Comparison of ENCODE assay signal across 27 cellular contexts in the genomic region with DNA sequence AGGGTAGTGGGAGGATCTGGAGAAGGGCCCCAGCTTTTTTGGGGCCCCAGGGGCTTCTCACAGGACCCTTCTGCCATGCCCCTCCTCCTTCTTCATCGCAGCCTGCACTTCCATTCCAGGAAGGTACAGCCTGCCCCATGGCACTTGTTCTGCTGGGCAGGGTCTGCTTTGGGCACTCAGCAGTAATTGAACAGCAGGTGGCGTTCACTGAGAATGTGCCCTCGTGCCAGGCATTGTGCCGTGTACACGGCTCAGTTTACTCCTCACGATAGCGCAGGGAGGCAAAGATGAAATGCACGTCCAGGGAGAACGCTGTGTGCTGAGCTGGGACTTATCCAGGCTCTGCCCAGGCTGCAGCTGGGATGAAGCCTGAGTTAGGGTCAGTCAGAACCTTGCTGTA. TPM values are rescaled to one million over a fixed set of nuclear protein-coding genes. Genes with fewer than 3 reads are reported as not detected.
DNase-seq lines count a peak whose midpoint lies in the region; ATAC-seq and TF ChIP-seq lines count a peak whose summit lies in the region.
"Had no signal": no experiment of that assay in that cellular context is flagged by ENCODE, and none has a peak within 500 bp of the region (broad histone marks: within the 10 kb centered on the region; RNA-seq: fewer than 3 reads in every experiment).

No MANE protein-coding gene starts in this region.

- whole genome bisulfite sequencing in adrenal gland, 4 donors = 87 to 92% (median 88%) methylated on average over 9 of the region's 9 CpGs

- intact Hi-C loops in Panc1 (cut with micrococcal nuclease; ENCODE audit: unreplicated experiment) = no loop called here
- intact Hi-C loops in adrenal gland (cut with DNase I) = no loop called here

- no peak overlapping the region for H3K4me3 Mint-ChIP-seq in stimulated activated memory B cell treated with anti-CD40 and anti-IgM and Interleukin-4, amounts not matched to agents 10 μg/mL and 1 μg/mL and 100 μg/mL, for 72 hours
- H3K4me3 Mint-ChIP-seq: activated CD4-positive, alpha-beta T cell treated with anti-CD3 and anti-CD28 coated beads for 36 hours; activated CD8-positive, alpha-beta memory T cell treated with anti-CD3 and anti-CD28 coated beads, Interleukin-2, amount 10 ng/mL, durations not matched to agents 7 days and 5 days; activated naive CD8-positive, alpha-beta T cell; activated T-helper 1 cell treated with anti-CD3 and anti-CD28 coated beads, Interleukin-12 subunit alpha, Interleukin-12 subunit beta, Interleukin-2, Interleukin-4 antibody, amounts not matched to agents 30 ng/mL and 10 ng/mL and 1 ng/mL, durations not matched to agents 14 hours and 24 hours and 36 hours; immature natural killer cell; naive thymus-derived CD4-positive, alpha-beta T cell; stimulated activated naive CD8-positive, alpha-beta T cell treated with anti-CD3 and anti-CD28 coated beads, Interleukin-15, amount 100 ng/mL, for 72 hours had no signal

- TF ChIP-seq POLR2A in adrenal gland (IDR thresholded peaks at IDR 0.05) = no peak

- peaks cover 2% of the 10 kb centered on the region for H3K9me3 Mint-ChIP-seq in stimulated activated memory B cell treated with anti-CD40 and anti-IgM and Interleukin-4, amounts not matched to agents 10 μg/mL and 1 μg/mL and 100 μg/mL, for 72 hours
- H3K9me3 Mint-ChIP-seq: activated T-helper 1 cell treated with anti-CD3 and anti-CD28 coated beads, Interleukin-12 subunit alpha, Interleukin-12 subunit beta, Interleukin-2, Interleukin-4 antibody, amounts not matched to agents 30 ng/mL and 10 ng/mL and 1 ng/mL, durations not matched to agents 14 hours and 24 hours and 36 hours; immature natural killer cell; stimulated activated naive CD8-positive, alpha-beta T cell treated with anti-CD3 and anti-CD28 coated beads, Interleukin-15, amount 100 ng/mL, for 72 hours had no signal

- H3K27ac ChIP-seq in Karpas-422 (ENCODE audit: low read length) (no peak overlapping the region), Panc1 (ENCODE audit: low read length) (no peak overlapping the region), adrenal gland (no peak overlapping the region)
- H3K27ac ChIP-seq: left lung, tibial artery had no signal

- H3K36me3 ChIP-seq in Karpas-422 (ENCODE audit: insufficient read depth, low read length) = no peaks in the 10 kb centered on the region
- no peaks in the 10 kb centered on the region for H3K36me3 ChIP-seq in Panc1 (ENCODE audit: control insufficient read depth, insufficient read depth, low read length)
- no peaks in the 10 kb centered on the region for H3K36me3 ChIP-seq in adrenal gland (replicated peaks in 1 of 2)
- H3K36me3 ChIP-seq: left lung, tibial artery had no signal

- ATAC-seq in Panc1 (peak; percentile 70; the same call in 1 of the 2 replicates), GM21390 (IDR thresholded peaks at IDR 0.05; ENCODE audit: unreplicated experiment) (no peak), GM18909 (IDR thresholded peaks at IDR 0.05; ENCODE audit: poor library complexity, unreplicated experiment) (no peak)
- ATAC-seq in stimulated activated memory B cell treated with anti-CD40 and anti-IgM and Interleukin-4, amounts not matched to agents 10 μg/mL and 1 μg/mL and 100 μg/mL, for 72 hours = peak; percentile 13
- ATAC-seq: activated CD4-positive, alpha-beta T cell treated with anti-CD3 and anti-CD28 coated beads for 36 hours; activated CD8-positive, alpha-beta memory T cell treated with anti-CD3 and anti-CD28 coated beads, Interleukin-2, amount 10 ng/mL, durations not matched to agents 7 days and 5 days; left lung; naive thymus-derived CD4-positive, alpha-beta T cell; stimulated activated naive CD8-positive, alpha-beta T cell treated with anti-CD3 and anti-CD28 coated beads, Interleukin-15, amount 100 ng/mL, for 72 hours had no signal

- in situ Hi-C loops in Panc1 (cut with HindIII; ENCODE audit: low pct_unique_long_range_greater_than_20kb, low sequenced_read_pairs) = no loop called here

- no peaks in the 10 kb centered on the region for H3K4me1 Mint-ChIP-seq in stimulated activated memory B cell treated with anti-CD40 and anti-IgM and Interleukin-4, amounts not matched to agents 10 μg/mL and 1 μg/mL and 100 μg/mL, for 72 hours
- H3K4me1 Mint-ChIP-seq: activated CD4-positive, alpha-beta T cell treated with anti-CD3 and anti-CD28 coated beads for 36 hours; immature natural killer cell; naive thymus-derived CD4-positive, alpha-beta T cell; stimulated activated naive CD8-positive, alpha-beta T cell treated with anti-CD3 and anti-CD28 coated beads, Interleukin-15, amount 100 ng/mL, for 72 hours had no signal

- CTCF ChIA-PET in Panc1 (lab: Charles Lee) = no interaction called here

- DNase-seq in NCI-H510A treated with DMSO at 0.1 percent for 48 hours (lab: John Stamatoyannopoulos, UW) = peak; percentile 4
- DNase-seq in NCI-H510A (lab: John Stamatoyannopoulos, UW) = no peak
- DNase-seq in Karpas-422 = peak; percentile 45
- no peak for DNase-seq in Panc1 (ENCODE audit: low read depth, low spot score)
- no peak for DNase-seq in adrenal gland
- DNase-seq: activated CD4-positive, alpha-beta T cell treated with anti-CD3 and anti-CD28 coated beads for 36 hours; activated CD8-positive, alpha-beta memory T cell treated with anti-CD3 and anti-CD28 coated beads, Interleukin-2, amount 10 ng/mL, durations not matched to agents 7 days and 5 days; cerebellar nuclear complex; DMS79; effector CD4-positive, alpha-beta T cell; foreskin melanocyte; immature natural killer cell; left lung; naive thymus-derived CD4-positive, alpha-beta T cell; NCI-H1417; NCI-H2081 treated with DMSO at 0.1 percent for 48 hours; stimulated activated naive CD8-positive, alpha-beta T cell treated with anti-CD3 and anti-CD28 coated beads, Interleukin-15, amount 100 ng/mL, for 72 hours; tibial artery had no signal

- H3K9me3 ChIP-seq in Karpas-422 (ENCODE audit: low read length) (no peaks in the 10 kb centered on the region), Panc1 (ENCODE audit: control insufficient read depth, insufficient read depth, low read depth, low read length) (no peaks in the 10 kb centered on the region), adrenal gland (replicated peaks in 1 of 3) (no peaks in the 10 kb centered on the region)
- H3K9me3 ChIP-seq: left lung had no signal

- H4K20me1 ChIP-seq in Karpas-422 (ENCODE audit: insufficient read depth, low read depth, low read length) = no peaks in the 10 kb centered on the region

- H3K79me2 ChIP-seq in Karpas-422 (ENCODE audit: low read length) = no peaks in the 10 kb centered on the region

- H3K27me3 ChIP-seq in Karpas-422 (ENCODE audit: low read length) (no peaks in the 10 kb centered on the region), Panc1 (ENCODE audit: control insufficient read depth, insufficient read depth, low read length) (peaks cover 3% of the 10 kb centered on the region; the same call in 1 of the 2 replicates), adrenal gland (no peaks in the 10 kb centered on the region)

- H3K9me2 ChIP-seq in Karpas-422 (replicated peaks; ENCODE audit: insufficient read depth, low read length) = no peaks in the 10 kb centered on the region

- no peak overlapping the region for H2AFZ ChIP-seq in Karpas-422 (ENCODE audit: low read length)

- no peak overlapping the region for H3K9ac ChIP-seq in Karpas-422 (ENCODE audit: low read length)

- H3K4me3 ChIP-seq in Karpas-422 (ENCODE audit: low read length) = no peak overlapping the region
- H3K4me3 ChIP-seq in Panc1 (ENCODE audit: low read depth in 2 of 2, low read length in 2 of 2) = no peak overlapping the region
- H3K4me3 ChIP-seq in adrenal gland = no peak overlapping the region
- H3K4me3 ChIP-seq: left lung, tibial artery had no signal

- BruUV-seq in Panc1 (replicated peaks; lab: Mats Ljungman, UMichigan) = no TSS peak

- peaks cover 9% of the 10 kb centered on the region for H3K27me3 Mint-ChIP-seq in stimulated activated memory B cell treated with anti-CD40 and anti-IgM and Interleukin-4, amounts not matched to agents 10 μg/mL and 1 μg/mL and 100 μg/mL, for 72 hours

- TF ChIP-seq CTCF in Panc1 (IDR thresholded peaks at IDR 0.05) (peak; percentile 41), adrenal gland (IDR thresholded peaks at IDR 0.05) (no peak)

- H3K4me2 ChIP-seq in Karpas-422 (ENCODE audit: low read depth, low read length, poor library complexity, severe bottlenecking) = no peak overlapping the region

- H3K4me1 ChIP-seq in Karpas-422 (ENCODE audit: low read length) (no peaks in the 10 kb centered on the region), Panc1 (ENCODE audit: control insufficient read depth, insufficient read depth, low read length) (no peaks in the 10 kb centered on the region), adrenal gland (replicated peaks in 1 of 2) (no peaks in the 10 kb centered on the region)
- H3K4me1 ChIP-seq: left lung, tibial artery had no signal

- POLR2A ChIA-PET in Panc1 (lab: Charles Lee) = no interaction called here

- H3K27ac Mint-ChIP-seq in stimulated activated memory B cell treated with anti-CD40 and anti-IgM and Interleukin-4, amounts not matched to agents 10 μg/mL and 1 μg/mL and 100 μg/mL, for 72 hours = no peak overlapping the region
- H3K27ac Mint-ChIP-seq: activated CD4-positive, alpha-beta T cell treated with anti-CD3 and anti-CD28 coated beads for 36 hours; activated CD8-positive, alpha-beta memory T cell treated with anti-CD3 and anti-CD28 coated beads, Interleukin-2, amount 10 ng/mL, durations not matched to agents 7 days and 5 days; activated naive CD8-positive, alpha-beta T cell; activated T-helper 1 cell treated with anti-CD3 and anti-CD28 coated beads, Interleukin-12 subunit alpha, Interleukin-12 subunit beta, Interleukin-2, Interleukin-4 antibody, amounts not matched to agents 30 ng/mL and 10 ng/mL and 1 ng/mL, durations not matched to agents 14 hours and 24 hours and 36 hours; immature natural killer cell; naive thymus-derived CD4-positive, alpha-beta T cell had no signal

- no peaks in the 10 kb centered on the region for H3K36me3 Mint-ChIP-seq in stimulated activated memory B cell treated with anti-CD40 and anti-IgM and Interleukin-4, amounts not matched to agents 10 μg/mL and 1 μg/mL and 100 μg/mL, for 72 hours
- H3K36me3 Mint-ChIP-seq: activated CD8-positive, alpha-beta memory T cell treated with anti-CD3 and anti-CD28 coated beads, Interleukin-2, amount 10 ng/mL, durations not matched to agents 7 days and 5 days; activated naive CD8-positive, alpha-beta T cell; immature natural killer cell; naive thymus-derived CD4-positive, alpha-beta T cell had no signal

RNA-seq across cellular contexts. Expression of a gene that starts 54.8 kb away (rescaled TPM):
- not detected in 2 replicates for total RNA-seq in Karpas-422 (2014; rRNA removed; shearing (Covaris generic); ENCODE audit: low replicate concordance)
- total RNA-seq in Panc1 (2021; ENCODE audit: unreplicated experiment) (not detected), adrenal gland (not detected)
- polyA plus RNA-seq in Panc1 (2012; ENCODE audit: insufficient read length) = 0.50 TPM
- not detected for polyA plus RNA-seq in adrenal gland
- total RNA-seq: A172; activated CD4-positive, alpha-beta T cell treated with anti-CD3 and anti-CD28 coated beads for 36 hours; activated CD8-positive, alpha-beta memory T cell treated with anti-CD3 and anti-CD28 coated beads, Interleukin-2, amount 10 ng/mL, durations not matched to agents 7 days and 5 days; activated T-helper 1 cell treated with anti-CD3 and anti-CD28 coated beads, Interleukin-12 subunit alpha, Interleukin-12 subunit beta, Interleukin-2, Interleukin-4 antibody, amounts not matched to agents 30 ng/mL and 10 ng/mL and 1 ng/mL, durations not matched to agents 14 hours and 24 hours and 36 hours; left lung; LHCN-M2; naive thymus-derived CD4-positive, alpha-beta T cell; omental fat pad had no signal
- polyA plus RNA-seq: esophagus; immature natural killer cell; naive thymus-derived CD4-positive, alpha-beta T cell had no signal

Comparison
In these comparisons a context has a peak if more than half of its experiments do, and no peak if none do; other contexts are left out.
1. DNase-seq: peak in NCI-H510A treated with DMSO at 0.1 percent for 48 hours (single experiment) and Karpas-422 (single experiment); none in NCI-H510A (single experiment), Panc1 (single experiment) and adrenal gland (0 of 7).
2. ATAC-seq: peak in Panc1 (single experiment) and stimulated activated memory B cell treated with anti-CD40 and anti-IgM and Interleukin-4, amounts not matched to agents 10 μg/mL and 1 μg/mL and 100 μg/mL, for 72 hours (single experiment); none in GM21390 (single experiment) and GM18909 (single experiment).